Comparison of ENCODE assay signal across 9 cellular contexts in genomic region chr3:186514296-186515002, GRCh38. TPM values are rescaled to one million over a fixed set of nuclear protein-coding genes. Genes with fewer than 3 reads are reported as not detected.
A peak's percentile ranks its signal among the peaks of the same experiment; 100 is the strongest.
DNase-seq lines count a peak whose midpoint lies in the region; ATAC-seq, FAIRE-seq and TF ChIP-seq lines count a peak whose summit lies in the region.
"Had no signal": no experiment of that assay in that cellular context is flagged by ENCODE, and none has a peak within 500 bp of the region (broad histone marks: within the 10 kb centered on the region; RNA-seq: fewer than 3 reads in every experiment).

No MANE protein-coding gene starts in this region.

- no peak for TF ChIP-seq RAD21 in HepG2 (CRISPR knock-in tag; IDR thresholded peaks at IDR 0.05)

- H3K27ac Mint-ChIP-seq in H9 = no peak overlapping the region
- H3K27ac Mint-ChIP-seq: dendritic cell treated with granulocyte-macrophage colony-stimulating factor and Interleukin-4, amounts not matched to agents 40 ng/mL and 50 ng/mL, for 4 days had no signal

- POLR2A ChIA-PET in HepG2 (lab: Yijun Ruan, JAX) = no interaction called here

- no peak overlapping the region for H4K8ac ChIP-seq in H9 (replicated peaks; ENCODE audit: insufficient read length, low read depth, low read length)

- no peak overlapping the region for H3T11ph ChIP-seq in H9 (ENCODE audit: low read length)

- H3K9ac ChIP-seq in H9 (ENCODE audit: extremely low read depth, insufficient read length, low read length) (no peak overlapping the region), HepG2 (ENCODE audit: insufficient read depth, low read depth, low read length) (no peak overlapping the region)

- peaks cover 12 to 15% of the 10 kb centered on the region in 2 experiments for H3K4me1 Mint-ChIP-seq in H9

- no TSS peak for BruUV-seq in HepG2 (replicated peaks; lab: Mats Ljungman, UMichigan)

- intact Hi-C loops in HepG2 (cut with micrococcal nuclease; ENCODE audit: unreplicated experiment) = no loop called here

- TF ChIP-seq CTCF in C4-2B (conservative IDR thresholded peaks at IDR 0.05) (peak; percentile 59), H9 (conservative IDR thresholded peaks at IDR 0.05) (peak; percentile 66), WI38 (IDR thresholded peaks at IDR 0.05; ENCODE audit: low read depth, low read length) (peak; percentile 33; the same call in 1 of the 2 replicates), HepG2 (CRISPR knock-in tag; IDR thresholded peaks at IDR 0.05) (peak; percentile 32; the same call in 1 of the 2 replicates)

- no peak overlapping the region for H3K23ac ChIP-seq in H9 (ENCODE audit: insufficient read length, low read depth, low read length)

- no peak overlapping the region for H2AK5ac ChIP-seq in H9 (ENCODE audit: insufficient read length, low read length)

- no peak for TF ChIP-seq POLR2A in HepG2 (IDR thresholded peaks at IDR 0.05; ENCODE audit: insufficient read depth in 1 of 2, low read depth in 2 of 2, low read length in 2 of 2)

- WGBS in H9 (ENCODE audit: extremely low coverage, insufficient read length, low lambda C conversion rate) = no CpG with 5 or more reads among the region's 3 CpGs
- 27% methylated on average over 3 of the region's 3 CpGs for WGBS in HepG2 (ENCODE audit: low lambda C conversion rate)

- no peaks in the 10 kb centered on the region for H3K79me1 ChIP-seq in H9 (ENCODE audit: insufficient read depth, low read depth, low read length, poor library complexity, severe bottlenecking)

- peak; percentile 85 for ATAC-seq in HepG2
- ATAC-seq in HG02938 (IDR thresholded peaks at IDR 0.05; ENCODE audit: unreplicated experiment) = no peak
- ATAC-seq in GM18511 (IDR thresholded peaks at IDR 0.05; ENCODE audit: unreplicated experiment) = no peak
- ATAC-seq in GM21390 (IDR thresholded peaks at IDR 0.05; ENCODE audit: unreplicated experiment) = no peak

- H3K4me3 ChIP-seq in WI38 (ENCODE audit: low read depth, low read length) = no peak overlapping the region
- H3K4me3 ChIP-seq in HepG2 (replicated peaks in 1 of 3; ENCODE audit: insufficient read depth in 1 of 3, low read depth in 2 of 3, low read length in 3 of 3) = no peak overlapping the region

- CTCF ChIA-PET in HepG2 (lab: Yijun Ruan, JAX; ENCODE audit: low intra/inter-chr PET ratio, low total read pairs) = interaction anchor here (1.1 kb wide), 1 partner anchor 26 kb away, joined by 4 read pairs; no protein-coding TSS in a partner anchor

- H3K9me3 Mint-ChIP-seq in H9 = no peaks in the 10 kb centered on the region

- H3K56ac ChIP-seq in H9 (ENCODE audit: insufficient read length, low read depth, low read length) = no peak overlapping the region

- no peak overlapping the region for H2BK5ac ChIP-seq in H9 (ENCODE audit: insufficient read length, low read length)

- H2BK15ac ChIP-seq in H9 (ENCODE audit: low read depth, low read length) = no peak overlapping the region

- H3K4me1 ChIP-seq in H9 (ENCODE audit: insufficient read depth, low read length) = no peaks in the 10 kb centered on the region
- peaks cover 15% of the 10 kb centered on the region for H3K4me1 ChIP-seq in HepG2 (ENCODE audit: insufficient read depth, low read length)

- TF ChIP-seq EP300 in HepG2 (IDR thresholded peaks at IDR 0.05; ENCODE audit: low read depth in 2 of 2, low read length in 2 of 2) = no peak
- TF ChIP-seq EP300 in HepG2 (CRISPR knock-in tag; IDR thresholded peaks at IDR 0.05; ENCODE audit: borderline replicate concordance) = no peak

- H3K36me3 ChIP-seq in HepG2 (replicated peaks in 1 of 2; ENCODE audit: control insufficient read depth in 1 of 2, insufficient read depth in 2 of 2, low read length in 2 of 2) = no peaks in the 10 kb centered on the region

- H3K14ac ChIP-seq in H9 (ENCODE audit: insufficient read depth, low read length) = no peak overlapping the region

- no peak overlapping the region for H3K4me2 ChIP-seq in H9 (ENCODE audit: insufficient read depth, insufficient read length, low read length)
- H3K4me2 ChIP-seq in HepG2 (ENCODE audit: low read depth, low read length) = no peak overlapping the region

- H2BK20ac ChIP-seq in H9 (ENCODE audit: low read depth, low read length, poor library complexity, severe bottlenecking) = no peak overlapping the region

- H4K20me1 ChIP-seq in H9 (ENCODE audit: control insufficient read depth, insufficient read depth, insufficient read length) (no peaks in the 10 kb centered on the region), HepG2 (ENCODE audit: insufficient read depth, low read length) (no peaks in the 10 kb centered on the region)

- H3K79me2 ChIP-seq in H9 (ENCODE audit: insufficient read depth, low read length) = no peaks in the 10 kb centered on the region; the same call in 1 of the 2 replicates
- H3K79me2 ChIP-seq in HepG2 (ENCODE audit: insufficient read depth, low read length) = no peaks in the 10 kb centered on the region

- H4K91ac ChIP-seq in H9 (ENCODE audit: insufficient read length, low read depth, low read length) = no peak overlapping the region

- H2AFZ ChIP-seq in H9 (ENCODE audit: low read length) (no peak overlapping the region), HepG2 (ENCODE audit: low read length) (no peak overlapping the region)

- no peak overlapping the region for H3K4ac ChIP-seq in H9 (ENCODE audit: low read depth, low read length)

- in situ Hi-C loops in HepG2 (cut with HindIII; ENCODE audit: extremely low pct_ligation_motif_present, low pct_unique_long_range_greater_than_20kb) = no loop called here

- H3K4me3 Mint-ChIP-seq in H9 = no peak overlapping the region
- H3K4me3 Mint-ChIP-seq: dendritic cell treated with granulocyte-macrophage colony-stimulating factor and Interleukin-4, amounts not matched to agents 40 ng/mL and 50 ng/mL, for 4 days had no signal

- peak; percentile 73 for FAIRE-seq in HepG2 (lab: Jason Lieb, UNC)

- H4K5ac ChIP-seq in H9 (ENCODE audit: insufficient read length, low read depth, low read length) = no peak overlapping the region

- no peak overlapping the region for H2BK120ac ChIP-seq in H9 (ENCODE audit: low read depth, low read length, poor library complexity, severe bottlenecking)

- H3K23me2 ChIP-seq in H9 (ENCODE audit: insufficient read length, low read depth, low read length, poor library complexity, severe bottlenecking) = no peaks in the 10 kb centered on the region

- DNase-seq in H9 (peak; percentile 49), HepG2 (ENCODE audit: low spot score) (no peak), medulla oblongata (ENCODE audit: extremely low spot score) (no peak)

- peaks cover 19% of the 10 kb centered on the region for H3K27me3 Mint-ChIP-seq in H9 (ENCODE audit: low read depth)

- no peaks in the 10 kb centered on the region for H3K27me3 ChIP-seq in H9 (ENCODE audit: insufficient read depth, low read length)
- H3K27me3 ChIP-seq in HepG2 (ENCODE audit: control insufficient read depth in 1 of 2, insufficient read depth in 2 of 2, low read length in 2 of 2) = peaks cover 1 to 3% of the 10 kb centered on the region in 2 experiments; a peak in 1 of 5 replicates

- H3K9me3 ChIP-seq in H9 (ENCODE audit: control insufficient read depth, low read depth, low read length) = no peaks in the 10 kb centered on the region
- no peaks in the 10 kb centered on the region for H3K9me3 ChIP-seq in HepG2 (ENCODE audit: low read length)

- H3K18ac ChIP-seq in H9 (ENCODE audit: insufficient read length, low read depth, low read length) = no peak overlapping the region

- H3K36me3 Mint-ChIP-seq in H9 (ENCODE audit: insufficient read depth in 1 of 3, low read depth in 3 of 3) = no peaks in the 10 kb centered on the region

- no peak overlapping the region for H3K27ac ChIP-seq in C4-2B
- no peak overlapping the region for H3K27ac ChIP-seq in H9 (ENCODE audit: insufficient read length, low read depth, low read length)
- no peak overlapping the region for H3K27ac ChIP-seq in HepG2 (ENCODE audit: extremely low read length, insufficient read depth, low read length)

- H2BK12ac ChIP-seq in H9 (ENCODE audit: insufficient read length, low read depth, low read length) = no peak overlapping the region

RNA-seq across cellular contexts. Expression of gene CRYGS, which starts 29.7 kb away (rescaled TPM):
- total RNA-seq in H9 (2021) (0.83 and 1.0 TPM in 2 replicates), HepG2 (2016; rRNA removed; fragmentation: Illumina TruSeq; extraction: Trizol) (0.22 and 2.1 TPM in 2 replicates)
- total RNA-seq in HepG2 (2016; cell fraction: cytosol; rRNA removed; fragmentation: Illumina TruSeq; extraction: Trizol; ENCODE audit: low read depth) = 0.81 and 1.1 TPM in 2 replicates
- 0.39 and 2.1 TPM in 2 replicates for total RNA-seq in HepG2 (2016; cell fraction: insoluble cytoplasmic fraction; rRNA removed; fragmentation: Illumina TruSeq; extraction: Trizol)
- total RNA-seq in HepG2 (2016; cell fraction: membrane; rRNA removed; fragmentation: Illumina TruSeq; extraction: Trizol) = 0.37 and 0.79 TPM in 2 replicates
- 7.0 and 9.7 TPM in 2 replicates for total RNA-seq in HepG2 (2016; cell fraction: nucleus; rRNA removed; fragmentation: Illumina TruSeq; extraction: Trizol)
- polyA plus RNA-seq in HepG2 (2011; rRNA removed) = 6.7 TPM in 2 replicates
- 0.53 and 0.68 TPM in 2 replicates for polyA plus RNA-seq in HepG2 (2011; cell fraction: cytosol; rRNA removed)
- 18.0 and 20.5 TPM in 2 replicates for polyA plus RNA-seq in HepG2 (2011; cell fraction: nucleus; rRNA removed)
- polyA plus RNA-seq in HepG2 (2012) = 2.2 and 2.5 TPM in 2 replicates
- polyA plus RNA-seq in HepG2 (2016; cell fraction: cytosol; fragmentation: Illumina TruSeq; extraction: Trizol; ENCODE audit: low read depth) = 0.19 and 0.44 TPM in 2 replicates
- 0.15 and 0.48 TPM in 2 replicates for polyA plus RNA-seq in HepG2 (2016; cell fraction: insoluble cytoplasmic fraction; fragmentation: Illumina TruSeq; extraction: Trizol; ENCODE audit: low read depth)
- polyA plus RNA-seq in HepG2 (2016; cell fraction: membrane; fragmentation: Illumina TruSeq; extraction: Trizol; ENCODE audit: low read depth) = 0.21 TPM in 1 of 2 replicates, not detected in the other
- 10.6 and 15.6 TPM in 2 replicates for polyA plus RNA-seq in HepG2 (2016; cell fraction: nucleus; fragmentation: Illumina TruSeq; extraction: Trizol; ENCODE audit: insufficient read depth, low read depth)
- polyA minus RNA-seq in HepG2 (2011; rRNA and poly(A)+ RNA removed; ENCODE audit: low replicate concordance) = 2.0 and 3.4 TPM in 2 replicates
- 0.53 TPM in 1 of 2 replicates, not detected in the other for polyA minus RNA-seq in HepG2 (2011; cell fraction: cytosol; rRNA and poly(A)+ RNA removed)
- polyA minus RNA-seq in HepG2 (2011; cell fraction: nucleus; rRNA and poly(A)+ RNA removed) = 14.2 and 17.4 TPM in 2 replicates

RNA-seq across cellular contexts. Expression of gene TBCCD1, which starts 52.7 kb away (rescaled TPM):
- 7.4 and 8.6 TPM in 2 replicates for total RNA-seq in H9 (2021)
- total RNA-seq in HepG2 (2016; rRNA removed; fragmentation: Illumina TruSeq; extraction: Trizol) = 16.2 and 20.1 TPM in 2 replicates
- total RNA-seq in HepG2 (2016; cell fraction: cytosol; rRNA removed; fragmentation: Illumina TruSeq; extraction: Trizol; ENCODE audit: low read depth) = 5.6 and 6.3 TPM in 2 replicates
- total RNA-seq in HepG2 (2016; cell fraction: insoluble cytoplasmic fraction; rRNA removed; fragmentation: Illumina TruSeq; extraction: Trizol) = 17.3 and 19.5 TPM in 2 replicates
- total RNA-seq in HepG2 (2016; cell fraction: membrane; rRNA removed; fragmentation: Illumina TruSeq; extraction: Trizol) = 15.5 and 15.8 TPM in 2 replicates
- total RNA-seq in HepG2 (2016; cell fraction: nucleus; rRNA removed; fragmentation: Illumina TruSeq; extraction: Trizol) = 10.6 and 13.8 TPM in 2 replicates
- 12.4 and 13.6 TPM in 2 replicates for polyA plus RNA-seq in HepG2 (2011; rRNA removed)
- 6.6 and 9.6 TPM in 2 replicates for polyA plus RNA-seq in HepG2 (2011; cell fraction: cytosol; rRNA removed)
- polyA plus RNA-seq in HepG2 (2011; cell fraction: nucleus; rRNA removed) = 12.0 and 13.1 TPM in 2 replicates
- 6.3 and 7.2 TPM in 2 replicates for polyA plus RNA-seq in HepG2 (2012)
- 2.0 and 3.3 TPM in 2 replicates for polyA plus RNA-seq in HepG2 (2016; cell fraction: cytosol; fragmentation: Illumina TruSeq; extraction: Trizol; ENCODE audit: low read depth)
- polyA plus RNA-seq in HepG2 (2016; cell fraction: insoluble cytoplasmic fraction; fragmentation: Illumina TruSeq; extraction: Trizol; ENCODE audit: low read depth) = 12.1 and 12.3 TPM in 2 replicates
- 6.4 and 8.6 TPM in 2 replicates for polyA plus RNA-seq in HepG2 (2016; cell fraction: membrane; fragmentation: Illumina TruSeq; extraction: Trizol; ENCODE audit: low read depth)
- 12.3 and 15.4 TPM in 2 replicates for polyA plus RNA-seq in HepG2 (2016; cell fraction: nucleus; fragmentation: Illumina TruSeq; extraction: Trizol; ENCODE audit: insufficient read depth, low read depth)
- polyA minus RNA-seq in HepG2 (2011; rRNA and poly(A)+ RNA removed; ENCODE audit: low replicate concordance) = 15.4 and 28.0 TPM in 2 replicates
- 6.2 and 6.9 TPM in 2 replicates for polyA minus RNA-seq in HepG2 (2011; cell fraction: cytosol; rRNA and poly(A)+ RNA removed)
- 30.6 and 34.4 TPM in 2 replicates for polyA minus RNA-seq in HepG2 (2011; cell fraction: nucleus; rRNA and poly(A)+ RNA removed)

RNA-seq across cellular contexts. Expression of gene DNAJB11, which starts 56.1 kb away (rescaled TPM):
- total RNA-seq in H9 (2021) (57.4 and 61.2 TPM in 2 replicates), HepG2 (2016; rRNA removed; fragmentation: Illumina TruSeq; extraction: Trizol) (62.5 and 132 TPM in 2 replicates)
- 16.0 and 17.0 TPM in 2 replicates for total RNA-seq in HepG2 (2016; cell fraction: cytosol; rRNA removed; fragmentation: Illumina TruSeq; extraction: Trizol; ENCODE audit: low read depth)
- 62.4 and 136 TPM in 2 replicates for total RNA-seq in HepG2 (2016; cell fraction: insoluble cytoplasmic fraction; rRNA removed; fragmentation: Illumina TruSeq; extraction: Trizol)
- total RNA-seq in HepG2 (2016; cell fraction: membrane; rRNA removed; fragmentation: Illumina TruSeq; extraction: Trizol) = 36.7 and 36.8 TPM in 2 replicates
- 128 and 148 TPM in 2 replicates for total RNA-seq in HepG2 (2016; cell fraction: nucleus; rRNA removed; fragmentation: Illumina TruSeq; extraction: Trizol)
- 33.1 and 41.0 TPM in 2 replicates for polyA plus RNA-seq in HepG2 (2011; rRNA removed)
- polyA plus RNA-seq in HepG2 (2011; cell fraction: cytosol; rRNA removed) = 21.9 and 29.6 TPM in 2 replicates
- polyA plus RNA-seq in HepG2 (2011; cell fraction: nucleus; rRNA removed) = 28.9 and 34.3 TPM in 2 replicates
- polyA plus RNA-seq in HepG2 (2012) = 54.2 and 72.4 TPM in 2 replicates
- polyA plus RNA-seq in HepG2 (2016; cell fraction: cytosol; fragmentation: Illumina TruSeq; extraction: Trizol; ENCODE audit: low read depth) = 20.0 and 22.7 TPM in 2 replicates
- polyA plus RNA-seq in HepG2 (2016; cell fraction: insoluble cytoplasmic fraction; fragmentation: Illumina TruSeq; extraction: Trizol; ENCODE audit: low read depth) = 73.0 and 88.8 TPM in 2 replicates
- polyA plus RNA-seq in HepG2 (2016; cell fraction: membrane; fragmentation: Illumina TruSeq; extraction: Trizol; ENCODE audit: low read depth) = 31.8 and 33.0 TPM in 2 replicates
- polyA plus RNA-seq in HepG2 (2016; cell fraction: nucleus; fragmentation: Illumina TruSeq; extraction: Trizol; ENCODE audit: insufficient read depth, low read depth) = 235 and 255 TPM in 2 replicates
- 9.2 and 16.4 TPM in 2 replicates for polyA minus RNA-seq in HepG2 (2011; rRNA and poly(A)+ RNA removed; ENCODE audit: low replicate concordance)
- polyA minus RNA-seq in HepG2 (2011; cell fraction: cytosol; rRNA and poly(A)+ RNA removed) = 17.8 and 20.4 TPM in 2 replicates
- polyA minus RNA-seq in HepG2 (2011; cell fraction: nucleus; rRNA and poly(A)+ RNA removed) = 68.4 and 76.3 TPM in 2 replicates
